Comparison of ENCODE assay signal across 27 cellular contexts in genomic region chr21:38721983-38722382, GRCh38.
A peak's percentile ranks its signal among the peaks of the same experiment; 100 is the strongest.
DNase-seq lines count a peak whose midpoint lies in the region; ATAC-seq and TF ChIP-seq lines count a peak whose summit lies in the region.
"Had no signal": no experiment of that assay in that cellular context is flagged by ENCODE, and none has a peak within 500 bp of the region (broad histone marks: within the 10 kb centered on the region; RNA-seq: fewer than 3 reads in every experiment).

No MANE protein-coding gene starts in this region.

- in situ Hi-C loops in mammary epithelial cell (cut with MboI; ENCODE audit: low sequenced_read_pairs in 2 of 2) = loop anchor here in 1 of 2 donors (25.0 kb wide), 1 partner anchor 210 kb away; no protein-coding TSS in a partner anchor

- no peak overlapping the region for H2AFZ ChIP-seq in mammary epithelial cell (ENCODE audit: low read depth, low read length)

- POLR2A ChIA-PET in MCF 10A (lab: Yijun Ruan, JAX) = interaction anchor here (1.1 to 1.5 kb wide), 2 partner anchors 9 to 449 kb away, joined by 4 read pairs; no protein-coding TSS in a partner anchor

- H3K4me3 ChIP-seq in mammary epithelial cell (replicated peaks in 1 of 3; ENCODE audit: insufficient read depth in 1 of 3, low read depth in 2 of 3, low read length in 3 of 3) (no peak overlapping the region), cardiac fibroblast (replicated peaks in 1 of 2; ENCODE audit: low read depth in 2 of 2, low read length in 2 of 2) (no peak overlapping the region)
- H3K4me3 ChIP-seq: GM12878, MG63, psoas muscle, SJCRH30, tibial nerve had no signal

- H3K27me3 Mint-ChIP-seq in MCF 10A (ENCODE audit: insufficient read depth, unreplicated experiment) = no peaks in the 10 kb centered on the region

- no peaks in the 10 kb centered on the region for H4K20me1 ChIP-seq in mammary epithelial cell (ENCODE audit: insufficient read depth, low read length)

- no peak overlapping the region for H3K9ac ChIP-seq in mammary epithelial cell (ENCODE audit: insufficient read depth, low read length)

- peaks cover 15% of the 10 kb centered on the region for H3K9me3 ChIP-seq in mammary epithelial cell (replicated peaks; ENCODE audit: insufficient read depth, low read length)
- H3K9me3 ChIP-seq: psoas muscle, SJCRH30 had no signal

- TF ChIP-seq CTCF in MCF 10A (IDR thresholded peaks at IDR 0.05; ENCODE audit: unreplicated experiment) (no peak), mammary epithelial cell (conservative IDR thresholded peaks at IDR 0.05 in 1 of 2, IDR thresholded peaks at IDR 0.05 in 1 of 2; ENCODE audit: extremely low read depth in 1 of 2, insufficient read depth in 1 of 2, low read depth in 1 of 2, low read length in 2 of 2) (no peak), cardiac fibroblast (IDR thresholded peaks at IDR 0.05; ENCODE audit: low read depth, low read length) (no peak)

- ATAC-seq in HG02981 (IDR thresholded peaks at IDR 0.05; ENCODE audit: unreplicated experiment) (no peak), HG03095 (IDR thresholded peaks at IDR 0.05; ENCODE audit: unreplicated experiment) (no peak), left colon (no peak)
- ATAC-seq: activated T-cell treated with anti-CD3 and anti-CD28 coated beads, Interleukin-2, amount 50 U/mL, for 4 hours; GM12878; HCT116; psoas muscle had no signal

- no peaks in the 10 kb centered on the region for H3K4me1 ChIP-seq in mammary epithelial cell (ENCODE audit: insufficient read depth, low read length)
- H3K4me1 ChIP-seq: psoas muscle, SJCRH30, tibial nerve had no signal

- H3K79me2 ChIP-seq in mammary epithelial cell (ENCODE audit: insufficient read depth, low read length) = no peaks in the 10 kb centered on the region

- H3K36me3 Mint-ChIP-seq in MCF 10A (ENCODE audit: insufficient read depth, unreplicated experiment) = no peaks in the 10 kb centered on the region

- no peak overlapping the region for H3K4me3 Mint-ChIP-seq in MCF 10A (ENCODE audit: unreplicated experiment)
- H3K4me3 Mint-ChIP-seq: activated T-cell treated with anti-CD3 and anti-CD28 coated beads, Interleukin-2, amount 50 U/mL, for 4 hours; B cell; dendritic cell treated with granulocyte-macrophage colony-stimulating factor and Interleukin-4, amounts not matched to agents 40 ng/mL and 50 ng/mL, for 4 days; T-helper 1 cell treated with Interleukin-12 subunit alpha and Interleukin-12 subunit beta and Interleukin-4 antibody, amounts not matched to agents 30 μg/mL and 1 μg/mL, for 36 hours had no signal

- H3K4me1 Mint-ChIP-seq in MCF 10A (ENCODE audit: insufficient read depth, unreplicated experiment) = no peaks in the 10 kb centered on the region
- H3K4me1 Mint-ChIP-seq: B cell had no signal

- DNase-seq in MCF 10A (ENCODE audit: unreplicated experiment) = peak; percentile 54
- DNase-seq in mammary epithelial cell = no peak
- peak; percentile 71 for DNase-seq in MV-4-11 (lab: John Stamatoyannopoulos, UW)
- DNase-seq in cardiac fibroblast (ENCODE audit: low read depth in 2 of 2) = peak; percentile 41 to 60
- no peak for DNase-seq in left colon
- no peak for DNase-seq in NCI-H1092 treated with DMSO at 0.1 percent for 48 hours (lab: John Stamatoyannopoulos, UW)
- DNase-seq: activated naive CD4-positive, alpha-beta T cell treated with Interleukin-2 at 50 U/mL for 16 hours; activated T-cell treated with anti-CD3 and anti-CD28 coated beads, Interleukin-2, amount 50 U/mL, for 4 hours; amygdala; DMS53; glutamatergic neuron; kidney glomerular epithelial cell; MG63; NCI-H524 treated with DMSO at 0.1 percent for 48 hours; NK-92 treated with Interleukin-12 subunit alpha and Interleukin-12 subunit beta, amount 100 ng/mL, for 24 hours; psoas muscle; SJCRH30; stimulated activated CD8-positive, alpha-beta memory T cell treated with anti-CD3 and anti-CD28 coated beads, Interleukin-4, amount 100 ng/mL, for 48 hours had no signal

- 85% methylated on average over 6 of the region's 8 CpGs for WGBS in mammary epithelial cell (ENCODE audit: low coverage, missing lambda C conversion rate)

- peaks cover 28% of the 10 kb centered on the region for H3K9me3 Mint-ChIP-seq in MCF 10A (ENCODE audit: unreplicated experiment)

- H3K4me2 ChIP-seq in mammary epithelial cell (ENCODE audit: insufficient read depth, low read depth, low read length) = no peak overlapping the region

- H3K27me3 ChIP-seq in mammary epithelial cell (ENCODE audit: insufficient read depth, low read length) = no peaks in the 10 kb centered on the region
- H3K27me3 ChIP-seq: MG63, tibial nerve had no signal

- no peak overlapping the region for H3K27ac ChIP-seq in mammary epithelial cell (ENCODE audit: insufficient read depth, low read depth, low read length)
- H3K27ac ChIP-seq: HL-60, psoas muscle, SJCRH30, tibial nerve had no signal

- H3K27ac Mint-ChIP-seq in MCF 10A (ENCODE audit: low read depth, unreplicated experiment) = no peak overlapping the region
- H3K27ac Mint-ChIP-seq: B cell; dendritic cell treated with granulocyte-macrophage colony-stimulating factor and Interleukin-4, amounts not matched to agents 40 ng/mL and 50 ng/mL, for 4 days; T-helper 1 cell treated with Interleukin-12 subunit alpha and Interleukin-12 subunit beta and Interleukin-4 antibody, amounts not matched to agents 30 μg/mL and 1 μg/mL, for 36 hours had no signal

- CTCF ChIA-PET in MCF 10A (lab: Yijun Ruan, JAX) = interaction anchor here (0.7 to 1.9 kb wide), 4 partner anchors 10 to 451 kb away, joined by 4 to 6 read pairs (median 4); no protein-coding TSS in a partner anchor
- CTCF ChIA-PET in mammary epithelial cell (lab: Charles Lee; ENCODE audit: low non-redundant PET) = no interaction called here

- dilution Hi-C loops in mammary epithelial cell (cut with HindIII; ENCODE audit: low sequenced_read_pairs) = no loop called here

- intact Hi-C loops in MCF 10A (cut with micrococcal nuclease) = no loop called here
- intact Hi-C loops in mammary epithelial cell (cut with micrococcal nuclease) = no loop called here
- intact Hi-C loops in left colon (cut with DNase I, micrococcal nuclease) = no loop called here

- BruUV-seq in MCF 10A (replicated peaks; lab: Mats Ljungman, UMichigan) = no TSS peak
- no TSS peak for BruUV-seq in mammary epithelial cell (replicated peaks; lab: Mats Ljungman, UMichigan)

- no peaks in the 10 kb centered on the region for H3K36me3 ChIP-seq in mammary epithelial cell (ENCODE audit: insufficient read depth, low read length)
- H3K36me3 ChIP-seq: MG63, SJCRH30, tibial nerve had no signal

Comparison
In these comparisons a context has a peak if more than half of its experiments do, and no peak if none do; other contexts are left out.
1. DNase-seq: peak in MCF 10A (single experiment), MV-4-11 (single experiment) and cardiac fibroblast (2 of 2); none in mammary epithelial cell (single experiment), left colon (0 of 2) and NCI-H1092 treated with DMSO at 0.1 percent for 48 hours (single experiment).